2 cellular contexts compared by ENCODE assay signal in genomic region chr19:2812414-2813234, GRCh38.
TF ChIP-seq lines count a peak whose summit lies in the region.

No MANE protein-coding gene starts in this region.

TF ChIP-seq in HepG2, 621 proteins besides CTCF, POLR2A, EP300 and RAD21 (continues in another document):
- 0 out of 2 replicates have a peak, but pooled peaks have one; percentile 1 for TF ChIP-seq TOPORS (CRISPR knock-in tag; IDR thresholded peaks at IDR 0.05)
- no peak for TF ChIP-seq ZMAT5 (CRISPR knock-in tag; IDR thresholded peaks at IDR 0.05; ENCODE audit: borderline replicate concordance, low read depth)
- TF ChIP-seq ZNF782 (CRISPR knock-in tag; IDR thresholded peaks at IDR 0.05; ENCODE audit: borderline replicate concordance) = no peak
- peak; percentile 64 for TF ChIP-seq AGO2 (optimal IDR thresholded peaks at IDR 0.05; ENCODE audit: low read depth, low read length)
- TF ChIP-seq NFIB (CRISPR knock-in tag; IDR thresholded peaks at IDR 0.05; ENCODE audit: borderline replicate concordance) = no peak
- TF ChIP-seq SNAI1 (CRISPR knock-in tag; IDR thresholded peaks at IDR 0.05; ENCODE audit: borderline replicate concordance) = no peak
- TF ChIP-seq BCL3 (CRISPR knock-in tag; IDR thresholded peaks at IDR 0.05) = no peak
- TF ChIP-seq EEA1 (CRISPR knock-in tag; IDR thresholded peaks at IDR 0.05; ENCODE audit: borderline replicate concordance) = no peak
- TF ChIP-seq HNRNPUL1 (IDR thresholded peaks at IDR 0.05; ENCODE audit: low read depth, low read length) = no peak
- TF ChIP-seq ZNF704 (CRISPR knock-in tag; IDR thresholded peaks at IDR 0.05; ENCODE audit: borderline replicate concordance) = no peak
- TF ChIP-seq RBFOX2 (IDR thresholded peaks at IDR 0.05; ENCODE audit: low read depth, low read length) = peak; percentile 30
- TF ChIP-seq ZNF251 (CRISPR knock-in tag; IDR thresholded peaks at IDR 0.05) = no peak
- no peak for TF ChIP-seq ZFP91 (CRISPR knock-in tag; IDR thresholded peaks at IDR 0.05; ENCODE audit: borderline replicate concordance)
- TF ChIP-seq TIGD3 (CRISPR knock-in tag; IDR thresholded peaks at IDR 0.05; ENCODE audit: borderline replicate concordance) = no peak
- no peak for TF ChIP-seq ZNF768 (CRISPR knock-in tag; IDR thresholded peaks at IDR 0.05)
- TF ChIP-seq ATF2 (CRISPR knock-in tag; IDR thresholded peaks at IDR 0.05) = no peak
- no peak for TF ChIP-seq PPARG (CRISPR knock-in tag; conservative IDR thresholded peaks at IDR 0.05)
- no peak for TF ChIP-seq ZNF569 (CRISPR knock-in tag; IDR thresholded peaks at IDR 0.05; ENCODE audit: borderline replicate concordance)
- TF ChIP-seq ELF4 (CRISPR knock-in tag; IDR thresholded peaks at IDR 0.05; ENCODE audit: borderline replicate concordance) = no peak
- TF ChIP-seq GPBP1L1 (CRISPR knock-in tag; IDR thresholded peaks at IDR 0.05) = no peak
- TF ChIP-seq ZNF329 (CRISPR knock-in tag; IDR thresholded peaks at IDR 0.05; ENCODE audit: low read depth) = no peak

TF ChIP-seq in IMR-90, 13 proteins besides CTCF, POLR2A, EP300 and RAD21:
- TF ChIP-seq MAFK (IDR thresholded peaks at IDR 0.05; ENCODE audit: low read depth, low read length) = no peak
- no peak for TF ChIP-seq MXI1 (IDR thresholded peaks at IDR 0.05; ENCODE audit: borderline replicate concordance, low read depth, low read length)
- no peak for TF ChIP-seq FOS (IDR thresholded peaks at IDR 0.05; ENCODE audit: low read depth, low read length)
- TF ChIP-seq MAZ (IDR thresholded peaks at IDR 0.05; ENCODE audit: borderline replicate concordance, low read depth, low read length) = no peak
- TF ChIP-seq RCOR1 (IDR thresholded peaks at IDR 0.05; ENCODE audit: insufficient replicate concordance, low read length) = no peak
- TF ChIP-seq CEBPB (IDR thresholded peaks at IDR 0.05; ENCODE audit: low read depth, low read length) = no peak
- TF ChIP-seq BHLHE40 (IDR thresholded peaks at IDR 0.05; ENCODE audit: low read depth, low read length) = no peak
- TF ChIP-seq RFX5 (IDR thresholded peaks at IDR 0.05; ENCODE audit: low read depth, low read length) = no peak
- TF ChIP-seq ELK1 (IDR thresholded peaks at IDR 0.05; ENCODE audit: borderline replicate concordance, low read depth, low read length) = no peak
- no peak for TF ChIP-seq USF2 (IDR thresholded peaks at IDR 0.05; ENCODE audit: low read depth, low read length)
- no peak for TF ChIP-seq NFE2L2 (IDR thresholded peaks at IDR 0.05; ENCODE audit: low read depth, low read length)
- no peak for TF ChIP-seq CHD1 (IDR thresholded peaks at IDR 0.05; ENCODE audit: low read depth, low read length)
- TF ChIP-seq SMC3 (IDR thresholded peaks at IDR 0.05; ENCODE audit: low read depth, low read length) = no peak
